Comparison of ENCODE assay signal across 8 cellular contexts in the genomic region with DNA sequence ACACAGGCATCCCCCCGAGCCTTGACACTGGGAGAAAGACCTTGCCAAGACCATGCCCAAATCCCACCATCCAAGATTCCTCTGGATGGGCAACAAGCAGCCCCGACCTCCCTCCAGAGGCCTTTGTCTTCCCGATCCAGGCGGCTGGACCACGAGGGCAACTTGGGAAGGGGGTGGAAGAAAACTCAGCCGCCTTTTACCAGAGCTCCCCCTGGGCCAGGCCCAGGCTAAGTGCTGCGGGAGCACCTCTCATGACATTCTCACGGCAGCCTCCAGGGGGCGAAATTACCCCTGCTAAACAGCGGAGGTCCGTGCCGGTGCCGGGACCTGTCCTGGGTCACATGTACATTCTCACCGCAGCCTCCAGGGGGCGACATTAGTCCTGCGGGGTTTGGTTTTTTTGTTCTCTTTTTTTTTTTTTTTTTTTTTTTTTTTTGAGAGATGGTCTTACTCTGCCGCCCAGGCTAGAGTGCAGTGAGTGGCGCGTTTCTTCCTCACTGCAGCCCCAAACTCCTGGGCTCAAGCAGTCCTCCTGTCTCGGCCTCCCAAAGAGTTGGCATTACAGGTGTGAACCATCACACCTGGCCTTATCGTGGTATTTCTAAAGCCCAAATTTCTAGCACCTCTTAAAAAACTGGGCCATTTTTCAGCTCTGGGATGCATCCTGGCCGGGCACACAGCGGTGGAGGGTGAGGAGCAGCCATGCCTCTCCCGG. TPM values are rescaled to one million over a fixed set of nuclear protein-coding genes. Genes with fewer than 3 reads are reported as not detected.
A peak's percentile ranks its signal among the peaks of the same experiment; 100 is the strongest.
DNase-seq lines count a peak whose midpoint lies in the region; ATAC-seq lines count a peak whose summit lies in the region.

No MANE protein-coding gene starts in this region.

- DNase-seq in AG20443 (ENCODE audit: low spot score) (peak; percentile 99), NCI-H460 (ENCODE audit: extremely low read depth, low read depth) (peak; percentile 84), cerebellum (ENCODE audit: low spot score) (peak; percentile 77), kidney tubule cell (ENCODE audit: low spot score) (peak; percentile 91)
- DNase-seq in activated CD4-positive, alpha-beta T cell treated with anti-CD3 and anti-CD28 coated beads for 1 hour, result peak; percentile 89
- peak; percentile 97 for DNase-seq in stimulated activated CD4-positive, alpha-beta T cell treated with anti-CD3 and anti-CD28 coated beads, Interleukin-4, amount 100 ng/mL, for 1 hour

- ATAC-seq in GM18909 (IDR thresholded peaks at IDR 0.05; ENCODE audit: poor library complexity, unreplicated experiment) (peak; percentile 81), HG03342 (IDR thresholded peaks at IDR 0.05; ENCODE audit: unreplicated experiment) (peak; percentile 75)

RNA-seq across cellular contexts. Expression of gene RSPH6A, which starts 2.1 kb away (rescaled TPM):
- 0.05 TPM in 1 of 2 replicates, not detected in the other for total RNA-seq in NCI-H460 (2014; rRNA removed; shearing (Covaris generic))
- polyA plus RNA-seq in NCI-H460 (2014; cell fraction: nucleus; rRNA removed), result not detected in 2 replicates
- not detected for total RNA-seq in cerebellum

RNA-seq across cellular contexts. Expression of gene DMWD, which starts 24.5 kb away (rescaled TPM):
- total RNA-seq in NCI-H460 (2014; rRNA removed; shearing (Covaris generic)), result 21.2 and 21.9 TPM in 2 replicates
- polyA plus RNA-seq in NCI-H460 (2014; cell fraction: nucleus; rRNA removed), result 26.0 and 31.9 TPM in 2 replicates
- total RNA-seq in cerebellum, result 42.3 TPM

RNA-seq across cellular contexts. Expression of gene DMPK, which starts 34.9 kb away (rescaled TPM):
- 10.1 and 10.6 TPM in 2 replicates for total RNA-seq in NCI-H460 (2014; rRNA removed; shearing (Covaris generic))
- 32.2 and 50.6 TPM in 2 replicates for polyA plus RNA-seq in NCI-H460 (2014; cell fraction: nucleus; rRNA removed)
- total RNA-seq in cerebellum, result 27.9 TPM

RNA-seq across cellular contexts. Expression of gene SYMPK, which starts 45.8 kb away (rescaled TPM):
- total RNA-seq in NCI-H460 (2014; rRNA removed; shearing (Covaris generic)), result 26.6 and 27.8 TPM in 2 replicates
- polyA plus RNA-seq in NCI-H460 (2014; cell fraction: nucleus; rRNA removed), result 80.2 and 104 TPM in 2 replicates
- total RNA-seq in cerebellum, result 27.1 TPM

RNA-seq across cellular contexts. Expression of gene FOXA3, which starts 47.0 kb away (rescaled TPM):
- 0.14 TPM in 1 of 2 replicates, not detected in the other for total RNA-seq in NCI-H460 (2014; rRNA removed; shearing (Covaris generic))
- not detected in 2 replicates for polyA plus RNA-seq in NCI-H460 (2014; cell fraction: nucleus; rRNA removed)
- not detected for total RNA-seq in cerebellum

Comparison
In these comparisons a context has a peak if more than half of its experiments do, and no peak if none do; other contexts are left out.
1. Peak in every context shown above with its lines: DNase-seq and ATAC-seq.